Comparison of ENCODE assay signal across 17 cellular contexts in genomic region chrX:20427173-20427770, GRCh38.
A peak's percentile ranks its signal among the peaks of the same experiment; 100 is the strongest.
DNase-seq lines count a peak whose midpoint lies in the region; ATAC-seq lines count a peak whose summit lies in the region.
"Had no signal": no experiment of that assay in that cellular context is flagged by ENCODE, and none has a peak within 500 bp of the region (broad histone marks: within the 10 kb centered on the region; RNA-seq: fewer than 3 reads in every experiment).

No MANE protein-coding gene starts in this region.

- peak; percentile 25 for DNase-seq in iPS-NIHi7 (ENCODE audit: extremely low spot score)
- no peak for DNase-seq in stimulated activated CD4-positive, alpha-beta T cell treated with anti-CD3 and anti-CD28 coated beads, Interleukin-4, amount 100 ng/mL, for 24 hours
- DNase-seq: activated naive CD4-positive, alpha-beta T cell; DMS 273 treated with DMSO at 0.1 percent for 48 hours; Karpas-422; kidney glomerular epithelial cell; NCI-H2029; NCI-H510A treated with DMSO at 0.1 percent for 48 hours; PC-9; stimulated activated naive CD8-positive, alpha-beta T cell treated with anti-CD3 and anti-CD28 coated beads, Interleukin-15, Interleukin-2, amounts not matched to agents 100 U/mL and 50 U/mL, for 24 hours; SW 1271 had no signal

- ATAC-seq in GM18520 (IDR thresholded peaks at IDR 0.05; ENCODE audit: unreplicated experiment), result peak; percentile 50
- ATAC-seq in GM21786 (IDR thresholded peaks at IDR 0.05; ENCODE audit: unreplicated experiment), result peak; percentile 89
- peak; percentile 69 for ATAC-seq in HG03571 (IDR thresholded peaks at IDR 0.05; ENCODE audit: unreplicated experiment)
- no peak for ATAC-seq in GM18873 (IDR thresholded peaks at IDR 0.05; ENCODE audit: low FRiP score, unreplicated experiment)
- no peak for ATAC-seq in GM21528 (IDR thresholded peaks at IDR 0.05; ENCODE audit: low FRiP score, unreplicated experiment)
- no peak for ATAC-seq in HG03045 (IDR thresholded peaks at IDR 0.05; ENCODE audit: unreplicated experiment)
- ATAC-seq: stimulated activated naive CD8-positive, alpha-beta T cell treated with anti-CD3 and anti-CD28 coated beads, Interleukin-15, Interleukin-2, amounts not matched to agents 100 U/mL and 50 U/mL, for 24 hours had no signal

Comparison
In these comparisons a context has a peak if more than half of its experiments do, and no peak if none do; other contexts are left out.
1. ATAC-seq: peak in GM18520 (single experiment), GM21786 (single experiment) and HG03571 (single experiment); none in GM18873 (single experiment), GM21528 (single experiment) and HG03045 (single experiment).